In genomic region chr12:57524814-57525614, GRCh38 we compare ENCODE assay signal across 9 cellular contexts. TPM values are rescaled to one million over a fixed set of nuclear protein-coding genes. Genes with fewer than 3 reads are reported as not detected.
DNase-seq lines count a peak whose midpoint lies in the region; ATAC-seq and TF ChIP-seq lines count a peak whose summit lies in the region.
"Had no signal": no experiment of that assay in that cellular context is flagged by ENCODE, and none has a peak within 500 bp of the region (broad histone marks: within the 10 kb centered on the region; RNA-seq: fewer than 3 reads in every experiment).

No MANE protein-coding gene starts in this region.

- TF ChIP-seq EP300 in suprapubic skin (IDR thresholded peaks at IDR 0.05) = no peak

- peak overlapping the region; percentile 97 for H3K4me3 Mint-ChIP-seq in T-helper 2 cell treated with Interferon-gamma antibody and Interleukin-4, amounts not matched to agents 5 μg/mL and 100 μg/mL, for 36 hours
- peak overlapping the region; percentile 88 for H3K4me3 Mint-ChIP-seq in activated CD4-positive, alpha-beta memory T cell treated with anti-CD3 and anti-CD28 coated beads, Interleukin-2, amount 10 ng/mL, durations not matched to agents 7 days and 5 days

- H3K9me3 ChIP-seq in hepatocyte (ENCODE audit: low read depth) (no peaks in the 10 kb centered on the region), suprapubic skin (no peaks in the 10 kb centered on the region)

- H3K4me3 ChIP-seq in hepatocyte = no peak overlapping the region
- H3K4me3 ChIP-seq in suprapubic skin = peak overlapping the region; percentile 77

- peaks cover 29% of the 10 kb centered on the region for H3K4me1 ChIP-seq in hepatocyte (ENCODE audit: insufficient read depth)
- H3K4me1 ChIP-seq in suprapubic skin = peaks cover 45% of the 10 kb centered on the region

- no peaks in the 10 kb centered on the region for H3K9me2 ChIP-seq in hepatocyte (replicated peaks; ENCODE audit: insufficient read depth)

- H3K27me3 Mint-ChIP-seq in T-helper 2 cell treated with Interferon-gamma antibody and Interleukin-4, amounts not matched to agents 5 μg/mL and 100 μg/mL, for 36 hours (ENCODE audit: low read depth) = peaks cover 5% of the 10 kb centered on the region
- H3K27me3 Mint-ChIP-seq in activated CD4-positive, alpha-beta memory T cell treated with anti-CD3 and anti-CD28 coated beads, Interleukin-2, amount 10 ng/mL, durations not matched to agents 7 days and 5 days = no peaks in the 10 kb centered on the region

- 77% methylated on average over 8 of the region's 11 CpGs for WGBS in hepatocyte (ENCODE audit: low lambda C conversion rate, missing lambda C conversion rate)
- 58% methylated on average over 11 of the region's 11 CpGs for WGBS in suprapubic skin

- no peak for TF ChIP-seq CTCF in hepatocyte (IDR thresholded peaks at IDR 0.05; ENCODE audit: poor library complexity)
- TF ChIP-seq CTCF in suprapubic skin (IDR thresholded peaks at IDR 0.05) = no peak

- TF ChIP-seq POLR2A in suprapubic skin (IDR thresholded peaks at IDR 0.05) = no peak

- POLR2A ChIA-PET in activated CD4-positive, alpha-beta memory T cell treated with anti-CD3 and anti-CD28 coated beads, Interleukin-2, amount 10 ng/mL, durations not matched to agents 7 days and 5 days (lab: Charles Lee) = interaction anchor here (0.7 to 2.8 kb wide), 8 partner anchors 10 to 48 kb away, joined by 3 to 20 read pairs (median 4); partner anchors contain the start of genes ARHGAP9 and DCTN2

- H3K79me2 ChIP-seq in hepatocyte = peaks cover 47% of the 10 kb centered on the region

- peaks cover 48% of the 10 kb centered on the region for H3K36me3 Mint-ChIP-seq in T-helper 2 cell treated with Interferon-gamma antibody and Interleukin-4, amounts not matched to agents 5 μg/mL and 100 μg/mL, for 36 hours (ENCODE audit: low read depth)
- H3K36me3 Mint-ChIP-seq in activated CD4-positive, alpha-beta memory T cell treated with anti-CD3 and anti-CD28 coated beads, Interleukin-2, amount 10 ng/mL, durations not matched to agents 7 days and 5 days (ENCODE audit: low read depth) = peaks cover 44% of the 10 kb centered on the region

- no peaks in the 10 kb centered on the region for H3K9me3 Mint-ChIP-seq in T-helper 2 cell treated with Interferon-gamma antibody and Interleukin-4, amounts not matched to agents 5 μg/mL and 100 μg/mL, for 36 hours
- no peaks in the 10 kb centered on the region for H3K9me3 Mint-ChIP-seq in activated CD4-positive, alpha-beta memory T cell treated with anti-CD3 and anti-CD28 coated beads, Interleukin-2, amount 10 ng/mL, durations not matched to agents 7 days and 5 days

- no peak for ATAC-seq in GM21390 (IDR thresholded peaks at IDR 0.05; ENCODE audit: unreplicated experiment)

- no peak for DNase-seq in T-helper 2 cell treated with Interferon-gamma antibody and Interleukin-4, amounts not matched to agents 5 μg/mL and 100 μg/mL, for 36 hours (ENCODE audit: low spot score)
- DNase-seq in T-helper 2 cell (no peak), hepatocyte (ENCODE audit: low spot score) (no peak), suprapubic skin (ENCODE audit: low spot score in 2 of 2) (no peak), kidney glomerular epithelial cell (lab: John Stamatoyannopoulos, UW) (no peak)
- DNase-seq in activated CD4-positive, alpha-beta memory T cell treated with anti-CD3 and anti-CD28 coated beads, Interleukin-2, amount 10 ng/mL, durations not matched to agents 7 days and 5 days = no peak
- DNase-seq in activated CD4-positive, alpha-beta T cell treated with anti-CD3 and anti-CD28 coated beads for 1 hour = no peak
- DNase-seq: NCI-H510A had no signal

- peaks cover 33% of the 10 kb centered on the region for H4K20me1 ChIP-seq in hepatocyte (ENCODE audit: insufficient read depth, poor library complexity, severe bottlenecking)

- peak overlapping the region; percentile 89 for H3K4me2 ChIP-seq in hepatocyte

- peak overlapping the region; percentile 90 for H3K27ac Mint-ChIP-seq in T-helper 2 cell treated with Interferon-gamma antibody and Interleukin-4, amounts not matched to agents 5 μg/mL and 100 μg/mL, for 36 hours
- H3K27ac Mint-ChIP-seq in activated CD4-positive, alpha-beta memory T cell treated with anti-CD3 and anti-CD28 coated beads, Interleukin-2, amount 10 ng/mL, durations not matched to agents 7 days and 5 days = no peak overlapping the region

- H3K4me1 Mint-ChIP-seq in T-helper 2 cell treated with Interferon-gamma antibody and Interleukin-4, amounts not matched to agents 5 μg/mL and 100 μg/mL, for 36 hours (ENCODE audit: low read depth) = peaks cover 30% of the 10 kb centered on the region
- H3K4me1 Mint-ChIP-seq in activated CD4-positive, alpha-beta memory T cell treated with anti-CD3 and anti-CD28 coated beads, Interleukin-2, amount 10 ng/mL, durations not matched to agents 7 days and 5 days = peaks cover 42% of the 10 kb centered on the region

- H2AFZ ChIP-seq in hepatocyte = no peak overlapping the region

- no peaks in the 10 kb centered on the region for H3K36me3 ChIP-seq in hepatocyte (replicated peaks; ENCODE audit: insufficient read depth, low read depth)
- H3K36me3 ChIP-seq in suprapubic skin = peaks cover 49% of the 10 kb centered on the region

- CTCF ChIA-PET in activated CD4-positive, alpha-beta memory T cell treated with anti-CD3 and anti-CD28 coated beads, Interleukin-2, amount 10 ng/mL, durations not matched to agents 7 days and 5 days (lab: Charles Lee) = interaction anchor here (0.9 to 2.2 kb wide), 3 partner anchors 49 to 66 kb away, joined by 3 to 7 read pairs (median 7); partner anchors contain the start of gene GLI1

- H3K27ac ChIP-seq in hepatocyte (peak overlapping the region; percentile 99), suprapubic skin (no peak overlapping the region)

- H3K27me3 ChIP-seq in hepatocyte = no peaks in the 10 kb centered on the region
- no peaks in the 10 kb centered on the region for H3K27me3 ChIP-seq in suprapubic skin

RNA-seq across cellular contexts. Expression of gene MBD6, which starts 2.4 kb away (rescaled TPM):
- 10 to 100 TPM; 71.7 to 73.4 TPM for total RNA-seq in activated CD4-positive, alpha-beta memory T cell treated with anti-CD3 and anti-CD28 coated beads, Interleukin-2, amount 10 ng/mL, durations not matched to agents 7 days and 5 days
- 6.6 and 7.0 TPM in 2 replicates for total RNA-seq in hepatocyte
- polyA plus RNA-seq in hepatocyte = 35.2 and 39.8 TPM in 2 replicates
- 10 to 100 TPM; 24.4 to 92.9 (median 36.8) TPM for total RNA-seq in suprapubic skin

RNA-seq across cellular contexts. Expression of gene DDIT3, which starts 4.7 kb away (rescaled TPM):
- 10 to 100 TPM; 19.1 to 22.7 TPM for total RNA-seq in activated CD4-positive, alpha-beta memory T cell treated with anti-CD3 and anti-CD28 coated beads, Interleukin-2, amount 10 ng/mL, durations not matched to agents 7 days and 5 days
- total RNA-seq in hepatocyte (92.7 and 105 TPM in 2 replicates), suprapubic skin (10 to 100 TPM in 3 of 4 donors, 1 to 10 TPM in 1; 8.1 to 33.6 (median 14.4) TPM)
- 133 and 145 TPM in 2 replicates for polyA plus RNA-seq in hepatocyte

RNA-seq across cellular contexts. Expression of gene DCTN2, which starts 22.0 kb away (rescaled TPM):
- 10 to 100 TPM; 80.9 to 85.1 TPM for total RNA-seq in activated CD4-positive, alpha-beta memory T cell treated with anti-CD3 and anti-CD28 coated beads, Interleukin-2, amount 10 ng/mL, durations not matched to agents 7 days and 5 days
- total RNA-seq in hepatocyte (122 and 124 TPM in 2 replicates), suprapubic skin (100 to 1,000 TPM; 152 to 242 (median 185) TPM)
- polyA plus RNA-seq in hepatocyte = 110 and 112 TPM in 2 replicates

RNA-seq across cellular contexts. Expression of gene KIF5A, which starts 24.8 kb away (rescaled TPM):
- total RNA-seq in activated CD4-positive, alpha-beta memory T cell treated with anti-CD3 and anti-CD28 coated beads, Interleukin-2, amount 10 ng/mL, durations not matched to agents 7 days and 5 days = 1 to 10 TPM in 1 of 2 experiments, under 1 TPM in 1; 0.93 to 1.0 TPM
- total RNA-seq in hepatocyte (0.03 and 0.16 TPM in 2 replicates), suprapubic skin (under 1 TPM in 2 of 4 donors, not detected in 2; 0.08 to 0.23 TPM)
- polyA plus RNA-seq in hepatocyte = 0.18 TPM in 2 replicates

RNA-seq across cellular contexts. Expression of gene MARS1, which starts 37.1 kb away (rescaled TPM):
- 100 to 1,000 TPM; 262 to 282 TPM for total RNA-seq in activated CD4-positive, alpha-beta memory T cell treated with anti-CD3 and anti-CD28 coated beads, Interleukin-2, amount 10 ng/mL, durations not matched to agents 7 days and 5 days
- 117 and 124 TPM in 2 replicates for total RNA-seq in hepatocyte
- polyA plus RNA-seq in hepatocyte = 147 and 158 TPM in 2 replicates
- total RNA-seq in suprapubic skin = 100 to 1,000 TPM in 1 of 4 donors, 10 to 100 TPM in 3; 55.7 to 203 (median 79.7) TPM
